Comparison of ENCODE assay signal across 1 cellular context in the genomic region with DNA sequence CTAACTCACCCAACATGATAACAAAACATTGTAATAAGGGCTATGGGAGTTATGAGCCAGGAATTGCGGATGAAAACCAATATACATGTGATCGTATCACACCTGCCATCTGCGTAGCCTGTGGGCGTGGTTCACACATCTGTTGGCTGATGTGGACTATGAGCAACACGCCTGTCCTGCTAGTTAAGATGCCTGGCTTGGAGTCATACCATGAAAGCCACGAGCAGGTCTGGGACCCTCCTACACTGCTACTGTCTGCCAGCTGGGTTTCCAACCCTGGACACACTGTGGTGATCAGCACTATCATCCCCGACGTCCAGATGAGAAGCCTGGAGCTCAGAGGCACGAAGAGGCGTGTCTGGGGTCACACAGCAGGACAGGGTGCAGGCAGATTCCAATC.
TF ChIP-seq lines count a peak whose summit lies in the region.

No MANE protein-coding gene starts in this region.

TF ChIP-seq in H1, 55 proteins besides CTCF, POLR2A, EP300 and RAD21:
- TF ChIP-seq MAFK (IDR thresholded peaks at IDR 0.05; ENCODE audit: low read depth, low read length) (no peak), E2F6 (IDR thresholded peaks at IDR 0.05) (no peak), HDAC6 (IDR thresholded peaks at IDR 0.05; ENCODE audit: low read depth, low read length) (no peak), SP1 (IDR thresholded peaks at IDR 0.05; ENCODE audit: low read depth, low read length) (no peak), TAF7 (optimal IDR thresholded peaks at IDR 0.05; ENCODE audit: borderline replicate concordance, low read depth, low read length) (no peak), CTBP2 (IDR thresholded peaks at IDR 0.05; ENCODE audit: borderline replicate concordance, insufficient read depth, insufficient read length, low read length) (no peak), ATF3 (IDR thresholded peaks at IDR 0.05; ENCODE audit: insufficient read depth, low read depth, low read length) (no peak), EGR1 (IDR thresholded peaks at IDR 0.05; ENCODE audit: borderline replicate concordance, low read depth, low read length) (no peak), GTF2F1 (IDR thresholded peaks at IDR 0.05; ENCODE audit: borderline replicate concordance, low read depth, low read length) (no peak), JUN (IDR thresholded peaks at IDR 0.05; ENCODE audit: low read depth, low read length) (no peak), KDM1A (IDR thresholded peaks at IDR 0.05; ENCODE audit: borderline replicate concordance, low read length) (no peak), BCL11A (IDR thresholded peaks at IDR 0.05; ENCODE audit: low read depth in 2 of 2, low read length in 2 of 2) (no peak), MAX (IDR thresholded peaks at IDR 0.05) (no peak), SIRT6 (IDR thresholded peaks at IDR 0.05; ENCODE audit: low read length) (no peak), CHD2 (IDR thresholded peaks at IDR 0.05; ENCODE audit: low read length) (no peak), TEAD4 (IDR thresholded peaks at IDR 0.05; ENCODE audit: low read depth, low read length) (no peak), CHD1 (IDR thresholded peaks at IDR 0.05; ENCODE audit: low read depth, low read length) (no peak), SAP30 (IDR thresholded peaks at IDR 0.05; ENCODE audit: insufficient read depth, insufficient replicate concordance, low read length) (no peak), YY1 (IDR thresholded peaks at IDR 0.05; ENCODE audit: low read depth, low read length) (no peak), ASH2L (IDR thresholded peaks at IDR 0.05; ENCODE audit: low read length) (no peak)
TF ChIP-seq in H1: peak in this region for 0.
